23 cellular contexts compared by ENCODE assay signal in the genomic region with DNA sequence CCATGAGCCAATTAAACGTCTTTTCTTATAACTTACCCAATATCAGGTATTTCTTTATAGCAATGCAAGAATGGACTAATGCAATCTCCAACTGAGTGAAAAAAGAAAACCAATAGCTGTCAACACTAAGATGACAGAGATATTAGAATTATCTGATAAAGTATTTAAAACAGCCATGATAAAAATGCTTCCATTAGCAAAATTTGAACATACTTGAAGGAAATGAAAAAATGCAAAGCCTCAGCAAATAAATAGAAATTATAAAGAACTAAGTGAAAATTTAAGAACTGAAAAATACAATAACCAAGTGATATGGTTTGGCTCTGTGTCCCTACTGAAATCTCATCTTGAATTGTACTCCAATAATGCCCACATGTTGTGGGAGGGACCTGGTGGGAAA.
DNase-seq lines count a peak whose midpoint lies in the region; ATAC-seq, FAIRE-seq and TF ChIP-seq lines count a peak whose summit lies in the region.
"Had no signal": no experiment of that assay in that cellular context is flagged by ENCODE, and none has a peak within 500 bp of the region (broad histone marks: within the 10 kb centered on the region; RNA-seq: fewer than 3 reads in every experiment).

No MANE protein-coding gene starts in this region.

- H3K27me3 Mint-ChIP-seq in endodermal cell (ENCODE audit: insufficient read depth), result no peaks in the 10 kb centered on the region
- H3K27me3 Mint-ChIP-seq: CD4-positive, alpha-beta memory T cell; CD4-positive, CD25-positive, alpha-beta regulatory T cell had no signal

- no peak overlapping the region for H3K27ac Mint-ChIP-seq in endodermal cell
- H3K27ac Mint-ChIP-seq: CD4-positive, alpha-beta memory T cell; CD4-positive, CD25-positive, alpha-beta regulatory T cell had no signal

- dilution Hi-C loops in IMR-90 (cut with HindIII; ENCODE audit: low sequenced_read_pairs, unreplicated experiment), result no loop called here

- peaks cover 52% of the 10 kb centered on the region for H3K9me3 Mint-ChIP-seq in endodermal cell

- H3K9ac ChIP-seq in IMR-90 (ENCODE audit: low read depth, low read length), result no peak overlapping the region
- no peak overlapping the region for H3K9ac ChIP-seq in endodermal cell (ENCODE audit: extremely low read depth, low read length, poor library complexity, severe bottlenecking)
- H3K9ac ChIP-seq: BLaER1 had no signal

- TF ChIP-seq POLR2A in A549 (IDR thresholded peaks at IDR 0.05; ENCODE audit: low read length), result no peak
- no peak for TF ChIP-seq POLR2A in IMR-90 (IDR thresholded peaks at IDR 0.05; ENCODE audit: low read depth, low read length)

- peaks cover 1% of the 10 kb centered on the region for H3K4me1 Mint-ChIP-seq in endodermal cell
- H3K4me1 Mint-ChIP-seq: CD14-positive monocyte; CD4-positive, alpha-beta memory T cell; CD8-positive, alpha-beta memory T cell had no signal

- TF ChIP-seq CTCF in A549 (IDR thresholded peaks at IDR 0.05) (no peak), IMR-90 (conservative IDR thresholded peaks at IDR 0.05; ENCODE audit: low read depth, low read length) (no peak), endodermal cell (conservative IDR thresholded peaks at IDR 0.05) (no peak)

- H3K36me3 ChIP-seq in IMR-90 (ENCODE audit: control insufficient read depth, insufficient read depth, low read length) (no peaks in the 10 kb centered on the region), endodermal cell (ENCODE audit: control insufficient read depth, insufficient read depth, low read length) (peaks cover 3% of the 10 kb centered on the region)
- H3K36me3 ChIP-seq: BE2C had no signal

- no peak overlapping the region for H2AK5ac ChIP-seq in IMR-90 (ENCODE audit: low read depth, low read length)

- no peak overlapping the region for H2BK120ac ChIP-seq in IMR-90 (ENCODE audit: low read depth, low read length)

- CTCF ChIA-PET in A549 (lab: Yijun Ruan, JAX) (no interaction called here), IMR-90 (lab: Yijun Ruan, JAX) (no interaction called here)

- H3K4me1 ChIP-seq in A549, result no peaks in the 10 kb centered on the region
- no peaks in the 10 kb centered on the region for H3K4me1 ChIP-seq in IMR-90 (ENCODE audit: control insufficient read depth, insufficient read depth, low read length)
- H3K4me1 ChIP-seq in endodermal cell (ENCODE audit: control insufficient read depth, insufficient read depth, low read length), result no peaks in the 10 kb centered on the region
- H3K4me1 ChIP-seq: BE2C, BLaER1 had no signal

- no peak overlapping the region for H2BK20ac ChIP-seq in IMR-90 (ENCODE audit: low read depth, low read length)

- no peak overlapping the region for H3K56ac ChIP-seq in IMR-90 (ENCODE audit: extremely low read depth, insufficient read depth, low read length)

- no peak overlapping the region for H3K23ac ChIP-seq in IMR-90 (ENCODE audit: low read depth, low read length)

- no TSS peak for BruUV-seq in IMR-90 (replicated peaks; lab: Mats Ljungman, UMichigan)

- H3K79me1 ChIP-seq in IMR-90 (ENCODE audit: low read depth in 1 of 2, low read length in 2 of 2), result no peaks in the 10 kb centered on the region

- H3K27ac ChIP-seq in A549 (no peak overlapping the region), IMR-90 (ENCODE audit: insufficient read depth, low read length) (no peak overlapping the region), endodermal cell (ENCODE audit: low read depth, low read length) (no peak overlapping the region)
- H3K27ac ChIP-seq: BLaER1 had no signal

- peaks cover 11% of the 10 kb centered on the region for H3K36me3 Mint-ChIP-seq in endodermal cell (ENCODE audit: low read depth)

- no peaks in the 10 kb centered on the region for H3K27me3 ChIP-seq in IMR-90 (ENCODE audit: control insufficient read depth, insufficient read depth, low read length)
- no peaks in the 10 kb centered on the region for H3K27me3 ChIP-seq in endodermal cell (ENCODE audit: control insufficient read depth, insufficient read depth, low read length, poor library complexity, severe bottlenecking)
- H3K27me3 ChIP-seq: BE2C, BLaER1 had no signal

- no peak overlapping the region for H3K4ac ChIP-seq in IMR-90 (ENCODE audit: low read depth, low read length)

- no peak for FAIRE-seq in A549 (lab: Jason Lieb, UNC)
- FAIRE-seq: GM12878, GM12892, GM18507 had no signal

- H3K18ac ChIP-seq in IMR-90 (ENCODE audit: low read depth, low read length), result no peak overlapping the region

- no peak overlapping the region for H2BK15ac ChIP-seq in IMR-90 (ENCODE audit: low read depth, low read length)

- TF ChIP-seq RAD21 in A549 (conservative IDR thresholded peaks at IDR 0.05 in 1 of 2, IDR thresholded peaks at IDR 0.05 in 1 of 2) (no peak), IMR-90 (IDR thresholded peaks at IDR 0.05; ENCODE audit: low read length) (no peak)

- intact Hi-C loops in IMR-90 (cut with micrococcal nuclease), result no loop called here

- no peak overlapping the region for H3K4me3 ChIP-seq in A549
- no peak overlapping the region for H3K4me3 ChIP-seq in IMR-90 (ENCODE audit: insufficient read depth, low read depth, low read length)
- H3K4me3 ChIP-seq in endodermal cell (ENCODE audit: low read length), result peak overlapping the region; percentile 60
- H3K4me3 ChIP-seq: BLaER1, GM12878 had no signal

- DNase-seq in A549 (ENCODE audit: low read depth in 1 of 2, low spot score in 1 of 2), result no peak
- DNase-seq in IMR-90, result no peak
- DNase-seq in endodermal cell, result no peak
- no peak for DNase-seq in 8988T
- DNase-seq: ACHN; BE2C; C1 segment of cervical spinal cord; CD4-positive, alpha-beta memory T cell; CD4-positive, CD25-positive, alpha-beta regulatory T cell; CD8-positive, alpha-beta memory T cell; COR-L47; DMS 273 treated with DMSO at 0.1 percent for 48 hours; DMS153; DMS53; DMS79; DND-41; GDM1 had no signal

- H2AK9ac ChIP-seq in IMR-90 (replicated peaks; ENCODE audit: low read depth, low read length, poor library complexity), result no peak overlapping the region

- H4K91ac ChIP-seq in IMR-90 (ENCODE audit: insufficient read depth, low read depth, low read length), result no peak overlapping the region

- 69% methylated on average over 1 of the region's 1 CpG for WGBS in A549 (ENCODE audit: missing lambda C conversion rate)
- no CpG with 5 or more reads among the region's 1 CpG for WGBS in IMR-90 (ENCODE audit: extremely low coverage in 2 of 2, insufficient read length in 1 of 2), 2 experiments
- 80 to 89% methylated on average over 1 of the region's 1 CpG for WGBS in endodermal cell (ENCODE audit: insufficient coverage in 1 of 2, insufficient read length in 1 of 2), 2 experiments

- no peaks in the 10 kb centered on the region for H3K9me1 ChIP-seq in IMR-90 (ENCODE audit: insufficient read depth, low read length)

- H4K5ac ChIP-seq in IMR-90 (ENCODE audit: low read depth, low read length), result no peak overlapping the region

- no peak for ATAC-seq in A549
- no peak for ATAC-seq in IMR-90 (ENCODE audit: low read depth)
- ATAC-seq in GM19467 (IDR thresholded peaks at IDR 0.05; ENCODE audit: unreplicated experiment), result no peak
- ATAC-seq: GM12878 had no signal

- in situ Hi-C loops in IMR-90 (cut with MboI; ENCODE audit: low sequenced_read_pairs), result no loop called here

- no peak overlapping the region for H3K4me3 Mint-ChIP-seq in endodermal cell
- H3K4me3 Mint-ChIP-seq: CD14-positive monocyte; CD4-positive, alpha-beta memory T cell; CD4-positive, CD25-positive, alpha-beta regulatory T cell; CD8-positive, alpha-beta memory T cell had no signal

- H3K14ac ChIP-seq in IMR-90 (replicated peaks; ENCODE audit: low read depth, low read length), result no peak overlapping the region

- POLR2A ChIA-PET in A549 (lab: Yijun Ruan, JAX) (no interaction called here), IMR-90 (lab: Charles Lee; ENCODE audit: unreplicated experiment) (no interaction called here)

- H2BK5ac ChIP-seq in IMR-90 (ENCODE audit: low read depth, low read length, poor library complexity, severe bottlenecking), result no peak overlapping the region

- H3K9me3 ChIP-seq in A549, result peaks cover 14% of the 10 kb centered on the region; the same call in 2 of the 3 replicates
- H3K9me3 ChIP-seq in IMR-90 (ENCODE audit: control insufficient read depth, insufficient read depth, low read length), result no peaks in the 10 kb centered on the region
- peaks cover 53% of the 10 kb centered on the region for H3K9me3 ChIP-seq in endodermal cell (ENCODE audit: control insufficient read depth, low read length)
- H3K9me3 ChIP-seq: BE2C had no signal

- no peak overlapping the region for H4K8ac ChIP-seq in IMR-90 (ENCODE audit: low read depth in 2 of 2, low read length in 2 of 2)

- no peaks in the 10 kb centered on the region for H4K20me1 ChIP-seq in IMR-90 (ENCODE audit: insufficient read depth, low read length)
- H4K20me1 ChIP-seq: BLaER1 had no signal

- TF ChIP-seq EP300 in A549 (IDR thresholded peaks at IDR 0.05), result no peak

- no peak overlapping the region for H2AFZ ChIP-seq in IMR-90 (replicated peaks; ENCODE audit: low read length, poor library complexity)

- H3K4me2 ChIP-seq in A549 (no peak overlapping the region), IMR-90 (ENCODE audit: low read depth, low read length) (no peak overlapping the region)
- H3K4me2 ChIP-seq: BLaER1 had no signal

TF ChIP-seq in A549, 52 proteins besides CTCF, POLR2A, EP300 and RAD21:
- TF ChIP-seq KDM5A (IDR thresholded peaks at IDR 0.05) (no peak), POLR2AphosphoS2 (conservative IDR thresholded peaks at IDR 0.05; ENCODE audit: low read length) (no peak), MAFK (IDR thresholded peaks at IDR 0.05; ENCODE audit: partially characterized antibody) (peak; percentile 45)

TF ChIP-seq in IMR-90, 13 proteins besides CTCF, POLR2A, EP300 and RAD21:
- TF ChIP-seq, protein P1, sequence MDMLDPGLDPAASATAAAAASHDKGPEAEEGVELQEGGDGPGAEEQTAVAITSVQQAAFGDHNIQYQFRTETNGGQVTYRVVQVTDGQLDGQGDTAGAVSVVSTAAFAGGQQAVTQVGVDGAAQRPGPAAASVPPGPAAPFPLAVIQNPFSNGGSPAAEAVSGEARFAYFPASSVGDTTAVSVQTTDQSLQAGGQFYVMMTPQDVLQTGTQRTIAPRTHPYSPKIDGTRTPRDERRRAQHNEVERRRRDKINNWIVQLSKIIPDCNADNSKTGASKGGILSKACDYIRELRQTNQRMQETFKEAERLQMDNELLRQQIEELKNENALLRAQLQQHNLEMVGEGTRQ (IDR thresholded peaks at IDR 0.05; ENCODE audit: low read depth, low read length), result no peak
- peak; percentile 57 for TF ChIP-seq MAFK (IDR thresholded peaks at IDR 0.05; ENCODE audit: low read depth, low read length)
